Comparison of ENCODE assay signal across 1 cellular context in genomic region chr12:57616383-57617101, GRCh38.
TF ChIP-seq lines count a peak whose summit lies in the region.

No MANE protein-coding gene starts in this region.

TF ChIP-seq in K562, 482 proteins besides CTCF, POLR2A, EP300 and RAD21:
- peak; percentile 80 for TF ChIP-seq NFIC (IDR thresholded peaks at IDR 0.05)
- TF ChIP-seq RBM15 (IDR thresholded peaks at IDR 0.05; ENCODE audit: insufficient read depth, low read length): no peak
